17 cellular contexts compared by ENCODE assay signal in the genomic region with DNA sequence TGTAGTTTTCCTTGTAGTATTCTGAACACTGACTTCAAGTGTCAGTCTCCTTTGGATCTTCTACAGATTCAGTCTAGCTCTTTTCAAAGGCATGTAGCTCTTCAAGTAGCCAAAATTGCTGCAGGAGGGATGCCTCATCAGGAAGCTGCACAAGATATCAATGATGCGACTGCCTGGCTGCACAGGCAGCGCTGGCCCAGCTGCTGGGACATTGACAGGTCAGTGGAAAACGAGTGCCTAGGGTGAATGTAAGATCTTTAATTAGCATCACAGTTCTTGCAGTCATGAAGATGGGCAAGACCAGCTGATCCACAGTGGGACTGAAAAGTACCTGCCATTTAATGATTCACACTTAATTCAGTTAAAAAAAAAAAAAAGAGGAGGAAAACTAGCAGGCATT.
A peak's percentile ranks its signal among the peaks of the same experiment; 100 is the strongest.
DNase-seq lines count a peak whose midpoint lies in the region; ATAC-seq, FAIRE-seq and TF ChIP-seq lines count a peak whose summit lies in the region.
"Had no signal": no experiment of that assay in that cellular context is flagged by ENCODE, and none has a peak within 500 bp of the region (broad histone marks: within the 10 kb centered on the region; RNA-seq: fewer than 3 reads in every experiment).

No MANE protein-coding gene starts in this region.

- no peak for FAIRE-seq in GM12891 (lab: Jason Lieb, UNC)
- FAIRE-seq: GM12878, GM19239, H1 had no signal

- TF ChIP-seq EP300 in esophagus muscularis mucosa (IDR thresholded peaks at IDR 0.05) = no peak

- no peak for DNase-seq in left ventricle myocardium superior
- DNase-seq in right atrium auricular region (ENCODE audit: low spot score) = no peak
- DNase-seq in esophagus muscularis mucosa (ENCODE audit: extremely low spot score) = peak; percentile 47
- peak in 1 of 2 donors; percentile 62 for DNase-seq in psoas muscle
- DNase-seq in NCI-H187 treated with DMSO at 0.1 percent for 48 hours (lab: John Stamatoyannopoulos, UW) = no peak
- no peak for DNase-seq in NAMALWA (ENCODE audit: low spot score)
- DNase-seq in GM12891 (ENCODE audit: insufficient read length, low spot score) = no peak
- DNase-seq: CD8-positive, alpha-beta T cell; DMS 273 treated with DMSO at 0.1 percent for 48 hours; DMS53; DND-41; EL; H9 had no signal

- H3K36me3 ChIP-seq in right atrium auricular region (peaks cover 4% of the 10 kb centered on the region), esophagus muscularis mucosa (no peaks in the 10 kb centered on the region), psoas muscle (ENCODE audit: insufficient read depth in 1 of 2, low read depth in 1 of 2) (no peaks in the 10 kb centered on the region)
- H3K36me3 ChIP-seq: BLaER1 treated with 17β-estradiol and CSF1 and Interleukin-3, amounts not matched to agents 10 nM and 100 nM had no signal

- H3K27me3 ChIP-seq in right atrium auricular region = no peaks in the 10 kb centered on the region
- no peaks in the 10 kb centered on the region for H3K27me3 ChIP-seq in esophagus muscularis mucosa
- no peaks in the 10 kb centered on the region for H3K27me3 ChIP-seq in psoas muscle (ENCODE audit: insufficient read depth in 3 of 3, low read length in 2 of 3)
- H3K27me3 ChIP-seq: BLaER1 treated with 17β-estradiol and CSF1 and Interleukin-3, amounts not matched to agents 10 nM and 100 nM had no signal

- TF ChIP-seq CTCF in right atrium auricular region (IDR thresholded peaks at IDR 0.05) (no peak), esophagus muscularis mucosa (IDR thresholded peaks at IDR 0.05) (no peak), psoas muscle (IDR thresholded peaks at IDR 0.05) (no peak)

- peak; percentile 82 for ATAC-seq in left ventricle myocardium superior
- peak; percentile 89 to 98 (median 92) for ATAC-seq in psoas muscle
- ATAC-seq: CD8-positive, alpha-beta T cell; GM12878 had no signal

- peaks cover 0 to 5% of the 10 kb centered on the region in 2 donors for H3K4me1 ChIP-seq in right atrium auricular region
- H3K4me1 ChIP-seq in esophagus muscularis mucosa = no peaks in the 10 kb centered on the region
- peaks cover 3% of the 10 kb centered on the region for H3K4me1 ChIP-seq in psoas muscle
- H3K4me1 ChIP-seq: BLaER1 treated with 17β-estradiol and CSF1 and Interleukin-3, amounts not matched to agents 10 nM and 100 nM had no signal

- H3K27ac ChIP-seq in right atrium auricular region (peak overlapping the region in 1 of 2 donors; percentile 24), esophagus muscularis mucosa (replicated peaks in 1 of 4) (no peak overlapping the region), psoas muscle (no peak overlapping the region)
- H3K27ac ChIP-seq: BLaER1 treated with 17β-estradiol and CSF1 and Interleukin-3, amounts not matched to agents 10 nM and 100 nM had no signal

- 71% methylated on average over 3 of the region's 3 CpGs for WGBS in esophagus muscularis mucosa
- 26 to 44% (median 27%) methylated on average over 3 of the region's 3 CpGs for WGBS in psoas muscle, 3 donors

- TF ChIP-seq POLR2A in esophagus muscularis mucosa (IDR thresholded peaks at IDR 0.05; ENCODE audit: low read depth) = no peak
- no peak for TF ChIP-seq POLR2A in GM12891 (IDR thresholded peaks at IDR 0.05; ENCODE audit: low read depth, low read length)

- intact Hi-C loops in left ventricle myocardium superior (cut with micrococcal nuclease) = no loop called here
- intact Hi-C loops in esophagus muscularis mucosa (cut with DNase I) = no loop called here
- intact Hi-C loops in psoas muscle (cut with DNase I) = no loop called here

- H3K4me3 ChIP-seq in right atrium auricular region (no peak overlapping the region), esophagus muscularis mucosa (no peak overlapping the region), psoas muscle (no peak overlapping the region)
- H3K4me3 ChIP-seq: BLaER1 treated with 17β-estradiol and CSF1 and Interleukin-3, amounts not matched to agents 10 nM and 100 nM; GM12878 had no signal

- H3K9me3 ChIP-seq in right atrium auricular region (no peaks in the 10 kb centered on the region), esophagus muscularis mucosa (no peaks in the 10 kb centered on the region), psoas muscle (no peaks in the 10 kb centered on the region)
- H3K9me3 ChIP-seq: BLaER1 treated with 17β-estradiol and CSF1 and Interleukin-3, amounts not matched to agents 10 nM and 100 nM had no signal

TF ChIP-seq in GM12891, 5 proteins besides CTCF, POLR2A, EP300 and RAD21:
- TF ChIP-seq TAF1 (IDR thresholded peaks at IDR 0.05; ENCODE audit: low read depth, low read length) (no peak), PAX5 (IDR thresholded peaks at IDR 0.05; ENCODE audit: insufficient read depth, low read length, severe bottlenecking) (no peak)
